9 cellular contexts compared by ENCODE assay signal in the genomic region with DNA sequence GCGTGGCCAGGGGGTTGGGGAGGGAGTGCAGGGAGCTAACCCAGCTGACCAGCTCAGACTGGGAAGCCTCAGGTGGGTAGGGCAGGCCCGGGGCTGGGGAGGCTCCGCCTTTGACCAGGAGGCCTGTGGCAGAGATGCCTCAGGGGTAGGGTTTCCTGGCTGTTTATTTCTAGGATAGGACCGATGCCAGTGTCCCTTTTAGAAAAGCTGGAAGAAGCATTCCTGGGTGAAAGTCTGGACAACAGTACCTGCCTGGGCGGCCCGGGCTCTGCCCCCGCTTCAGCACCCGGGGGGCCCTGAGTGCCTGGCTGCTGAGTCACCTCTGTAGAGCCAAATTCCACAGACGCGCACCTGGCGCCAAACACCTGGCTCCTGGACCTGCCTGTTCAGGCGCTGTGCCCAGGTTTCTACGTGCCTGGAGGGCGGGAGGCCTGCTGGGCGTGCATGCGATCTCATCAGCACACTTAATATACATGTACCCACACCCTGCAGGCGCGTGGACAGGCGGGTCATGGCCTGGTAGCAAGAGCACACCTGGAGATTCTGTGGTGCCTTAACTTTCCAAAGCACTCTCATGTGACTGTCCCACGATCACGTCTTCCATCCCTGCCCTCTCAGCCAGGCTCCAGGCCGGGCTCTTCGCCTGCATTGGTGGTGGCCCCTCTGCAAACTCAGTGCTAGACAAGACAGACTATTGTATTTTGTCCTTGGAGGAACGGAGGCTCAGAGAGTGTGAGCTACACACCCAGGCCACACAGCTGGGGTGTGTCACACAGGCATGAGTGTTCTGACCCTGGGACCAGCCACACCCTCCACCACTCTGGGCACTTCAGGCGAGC.
A peak's percentile ranks its signal among the peaks of the same experiment; 100 is the strongest.
DNase-seq lines count a peak whose midpoint lies in the region; TF ChIP-seq lines count a peak whose summit lies in the region.
"Had no signal": no experiment of that assay in that cellular context is flagged by ENCODE, and none has a peak within 500 bp of the region (broad histone marks: within the 10 kb centered on the region; RNA-seq: fewer than 3 reads in every experiment).

No MANE protein-coding gene starts in this region.

- peak; percentile 38 for DNase-seq in activated CD8-positive, alpha-beta memory T cell treated with anti-CD3 and anti-CD28 coated beads, Interleukin-2, amount 50 U/mL, for 48 hours
- DNase-seq in activated CD8-positive, alpha-beta memory T cell treated with anti-CD3 and anti-CD28 coated beads for 24 hours: no peak
- DNase-seq in NCI-H748 treated with DMSO at 0.1 percent for 48 hours (lab: John Stamatoyannopoulos, UW): peak; percentile 80
- DNase-seq in left kidney (ENCODE audit: low read depth, low spot score): peak; percentile 57
- DNase-seq in ureter (ENCODE audit: low spot score): peak; percentile 78
- no peak for DNase-seq in activated CD4-positive, alpha-beta T cell treated with anti-CD3 and anti-CD28 coated beads for 4 hours
- no peak for DNase-seq in chondrocyte (ENCODE audit: low spot score)
- DNase-seq in NCI-H1930 (lab: John Stamatoyannopoulos, UW): no peak
- DNase-seq: NCI-H1694 treated with DMSO at 0.1 percent for 48 hours had no signal

- H3K9me3 Mint-ChIP-seq in chondrocyte (ENCODE audit: low read depth): no peaks in the 10 kb centered on the region

- peaks cover 2% of the 10 kb centered on the region for H3K27me3 Mint-ChIP-seq in chondrocyte (ENCODE audit: low read depth)

- H3K27ac Mint-ChIP-seq in chondrocyte (ENCODE audit: unreplicated experiment): no peak overlapping the region

- H3K4me3 Mint-ChIP-seq in chondrocyte (ENCODE audit: unreplicated experiment): no peak overlapping the region

- H3K4me1 Mint-ChIP-seq in chondrocyte (ENCODE audit: low read depth): no peaks in the 10 kb centered on the region

- no peak for TF ChIP-seq CTCF in chondrocyte (IDR thresholded peaks at IDR 0.05)

- H3K36me3 Mint-ChIP-seq in chondrocyte (ENCODE audit: low read depth): no peaks in the 10 kb centered on the region

Comparison
In these comparisons a context has a peak if more than half of its experiments do, and no peak if none do; other contexts are left out.
1. DNase-seq: peak in activated CD8-positive, alpha-beta memory T cell treated with anti-CD3 and anti-CD28 coated beads, Interleukin-2, amount 50 U/mL, for 48 hours (single experiment), NCI-H748 treated with DMSO at 0.1 percent for 48 hours (single experiment), left kidney (single experiment) and ureter (single experiment); none in activated CD8-positive, alpha-beta memory T cell treated with anti-CD3 and anti-CD28 coated beads for 24 hours (single experiment), activated CD4-positive, alpha-beta T cell treated with anti-CD3 and anti-CD28 coated beads for 4 hours (0 of 2), chondrocyte (single experiment) and NCI-H1930 (0 of 2).